14 cellular contexts compared by ENCODE assay signal in genomic region chr6:131167773-131168172, GRCh38. TPM values are rescaled to one million over a fixed set of nuclear protein-coding genes. Genes with fewer than 3 reads are reported as not detected.
DNase-seq lines count a peak whose midpoint lies in the region; ATAC-seq, FAIRE-seq and TF ChIP-seq lines count a peak whose summit lies in the region.
"Had no signal": no experiment of that assay in that cellular context is flagged by ENCODE, and none has a peak within 500 bp of the region (broad histone marks: within the 10 kb centered on the region; RNA-seq: fewer than 3 reads in every experiment).

No MANE protein-coding gene starts in this region.

- H3K4me1 ChIP-seq in OCI-LY3 (ENCODE audit: low read length) = no peaks in the 10 kb centered on the region

- H4K20me1 ChIP-seq in OCI-LY3 (ENCODE audit: insufficient read depth, low read length) = no peaks in the 10 kb centered on the region

- peaks cover 9% of the 10 kb centered on the region for H3K4me1 Mint-ChIP-seq in progenitor cell of endocrine pancreas (ENCODE audit: low read depth)
- H3K4me1 Mint-ChIP-seq in stimulated activated memory B cell treated with anti-CD40 and anti-IgM and Interleukin-4, amounts not matched to agents 10 μg/mL and 1 μg/mL and 100 μg/mL, for 72 hours = no peaks in the 10 kb centered on the region
- H3K4me1 Mint-ChIP-seq in CD4-positive, alpha-beta T cell (ENCODE audit: low read depth) = no peaks in the 10 kb centered on the region

- no peak overlapping the region for H3K4me3 Mint-ChIP-seq in progenitor cell of endocrine pancreas (ENCODE audit: low read depth)
- no peak overlapping the region for H3K4me3 Mint-ChIP-seq in stimulated activated memory B cell treated with anti-CD40 and anti-IgM and Interleukin-4, amounts not matched to agents 10 μg/mL and 1 μg/mL and 100 μg/mL, for 72 hours
- H3K4me3 Mint-ChIP-seq in CD4-positive, alpha-beta T cell = no peak overlapping the region
- H3K4me3 Mint-ChIP-seq: activated naive CD4-positive, alpha-beta T cell treated with anti-CD3 and anti-CD28 coated beads for 36 hours had no signal

- H3K27me3 ChIP-seq in OCI-LY3 (ENCODE audit: low read depth, low read length) = peaks cover 11% of the 10 kb centered on the region; the same call in 1 of the 2 replicates
- H3K27me3 ChIP-seq in CD4-positive, alpha-beta T cell (ENCODE audit: control insufficient read depth, insufficient read depth, low read length) = no peaks in the 10 kb centered on the region
- H3K27me3 ChIP-seq: cardiac muscle cell had no signal

- no peak overlapping the region for H3K27ac ChIP-seq in OCI-LY3 (ENCODE audit: low read length)
- H3K27ac ChIP-seq in CD4-positive, alpha-beta T cell (ENCODE audit: low read depth, low read length) = no peak overlapping the region
- H3K27ac ChIP-seq: cardiac muscle cell had no signal

- peak; percentile 92 for FAIRE-seq in endometrium (lab: Jason Lieb, UNC)

- H3K9ac ChIP-seq in OCI-LY3 (ENCODE audit: low read length) = no peak overlapping the region

- DNase-seq in NCI-H146 (lab: John Stamatoyannopoulos, UW) (peak; percentile 6), NCI-H146 treated with DMSO at 0.1 percent for 48 hours (lab: John Stamatoyannopoulos, UW; ENCODE audit: unreplicated experiment) (no peak), progenitor cell of endocrine pancreas (ENCODE audit: low spot score, unreplicated experiment) (no peak)
- DNase-seq in activated T-cell treated with anti-CD3 and anti-CD28 coated beads, Interleukin-2, amount 50 U/mL, for 1 hour = no peak
- DNase-seq in CD4-positive, alpha-beta T cell = no peak
- DNase-seq: activated naive CD4-positive, alpha-beta T cell treated with anti-CD3 and anti-CD28 coated beads for 36 hours; DMS 273 treated with DMSO at 0.1 percent for 48 hours; NCI-H1417 treated with DMSO at 0.1 percent for 48 hours; NCI-H510A treated with DMSO at 0.1 percent for 48 hours; nucleus accumbens had no signal

- no peaks in the 10 kb centered on the region for H3K9me3 Mint-ChIP-seq in progenitor cell of endocrine pancreas (ENCODE audit: low read depth)
- H3K9me3 Mint-ChIP-seq in stimulated activated memory B cell treated with anti-CD40 and anti-IgM and Interleukin-4, amounts not matched to agents 10 μg/mL and 1 μg/mL and 100 μg/mL, for 72 hours = no peaks in the 10 kb centered on the region
- no peaks in the 10 kb centered on the region for H3K9me3 Mint-ChIP-seq in CD4-positive, alpha-beta T cell
- H3K9me3 Mint-ChIP-seq: activated naive CD4-positive, alpha-beta T cell treated with anti-CD3 and anti-CD28 coated beads for 36 hours had no signal

- no peaks in the 10 kb centered on the region for H3K79me2 ChIP-seq in OCI-LY3 (ENCODE audit: low read length)

- H3K4me2 ChIP-seq in OCI-LY3 (ENCODE audit: low read length) = no peak overlapping the region

- H3K27ac Mint-ChIP-seq in progenitor cell of endocrine pancreas = no peak overlapping the region
- no peak overlapping the region for H3K27ac Mint-ChIP-seq in stimulated activated memory B cell treated with anti-CD40 and anti-IgM and Interleukin-4, amounts not matched to agents 10 μg/mL and 1 μg/mL and 100 μg/mL, for 72 hours
- H3K27ac Mint-ChIP-seq in CD4-positive, alpha-beta T cell = no peak overlapping the region
- H3K27ac Mint-ChIP-seq: activated naive CD4-positive, alpha-beta T cell treated with anti-CD3 and anti-CD28 coated beads for 36 hours had no signal

- no peak overlapping the region for H3K4me3 ChIP-seq in OCI-LY3 (ENCODE audit: low read length)
- H3K4me3 ChIP-seq: cardiac muscle cell had no signal

- H3K27me3 Mint-ChIP-seq in progenitor cell of endocrine pancreas = no peaks in the 10 kb centered on the region
- H3K27me3 Mint-ChIP-seq in stimulated activated memory B cell treated with anti-CD40 and anti-IgM and Interleukin-4, amounts not matched to agents 10 μg/mL and 1 μg/mL and 100 μg/mL, for 72 hours = no peaks in the 10 kb centered on the region
- H3K27me3 Mint-ChIP-seq in CD4-positive, alpha-beta T cell = no peaks in the 10 kb centered on the region

- intact Hi-C loops in CD4-positive, alpha-beta T cell (cut with DNase I, micrococcal nuclease) = no loop called here

- TF ChIP-seq CTCF in OCI-LY3 (IDR thresholded peaks at IDR 0.05; ENCODE audit: low read depth, low read length) (peak; percentile 23; the same call in 1 of the 2 replicates), progenitor cell of endocrine pancreas (IDR thresholded peaks at IDR 0.05; ENCODE audit: unreplicated experiment) (peak; percentile 9)
- TF ChIP-seq CTCF in CD4-positive, alpha-beta T cell (IDR thresholded peaks at IDR 0.05) = no peak

- ATAC-seq in stimulated activated memory B cell treated with anti-CD40 and anti-IgM and Interleukin-4, amounts not matched to agents 10 μg/mL and 1 μg/mL and 100 μg/mL, for 72 hours = no peak
- no peak for ATAC-seq in CD4-positive, alpha-beta T cell (ENCODE audit: poor library complexity)

- no peaks in the 10 kb centered on the region for H3K9me3 ChIP-seq in OCI-LY3 (ENCODE audit: insufficient read depth, low read length)
- H3K9me3 ChIP-seq in CD4-positive, alpha-beta T cell (ENCODE audit: control insufficient read depth, low read length) = no peaks in the 10 kb centered on the region

- no peak overlapping the region for H2AFZ ChIP-seq in OCI-LY3 (ENCODE audit: low read depth, low read length)

- H3K36me3 Mint-ChIP-seq in progenitor cell of endocrine pancreas (ENCODE audit: insufficient read depth) = peaks cover 5% of the 10 kb centered on the region
- peaks cover 17% of the 10 kb centered on the region for H3K36me3 Mint-ChIP-seq in stimulated activated memory B cell treated with anti-CD40 and anti-IgM and Interleukin-4, amounts not matched to agents 10 μg/mL and 1 μg/mL and 100 μg/mL, for 72 hours
- H3K36me3 Mint-ChIP-seq in CD4-positive, alpha-beta T cell (ENCODE audit: low read depth) = peaks cover 54% of the 10 kb centered on the region

- CTCF ChIA-PET in CD4-positive, alpha-beta T cell (lab: Charles Lee) = no interaction called here

- H3K36me3 ChIP-seq in OCI-LY3 (replicated peaks; ENCODE audit: low read depth, low read length) = no peaks in the 10 kb centered on the region
- H3K36me3 ChIP-seq: cardiac muscle cell had no signal

- POLR2A ChIA-PET in CD4-positive, alpha-beta T cell (lab: Charles Lee) = no interaction called here

RNA-seq across cellular contexts. Expression of gene AKAP7, which starts 32.5 kb away (rescaled TPM):
- total RNA-seq in progenitor cell of endocrine pancreas = 25.5 and 26.4 TPM in 2 replicates
- 10 to 100 TPM in 1 of 2 experiments, 1 to 10 TPM in 1; 9.1 to 12.2 TPM for total RNA-seq in CD4-positive, alpha-beta T cell
